ENCODE assay signal across 29 cellular contexts in genomic region chr6:129033173-129033572, GRCh38.
A peak's percentile ranks its signal among the peaks of the same experiment; 100 is the strongest.
DNase-seq lines count a peak whose midpoint lies in the region; ATAC-seq, FAIRE-seq and TF ChIP-seq lines count a peak whose summit lies in the region.
"Had no signal": no experiment of that assay in that cellular context is flagged by ENCODE, and none has a peak within 500 bp of the region (broad histone marks: within the 10 kb centered on the region; RNA-seq: fewer than 3 reads in every experiment).

No MANE protein-coding gene starts in this region.

- H3K27me3 ChIP-seq in gastrocnemius medialis (no peaks in the 10 kb centered on the region), vagina (no peaks in the 10 kb centered on the region)

- H3K4me3 ChIP-seq in gastrocnemius medialis = no peak overlapping the region
- H3K4me3 ChIP-seq in vagina = no peak overlapping the region
- H3K4me3 ChIP-seq: K562, PC-9 had no signal

- DNase-seq in Right ventricle myocardium inferior (ENCODE audit: missing footprints) = no peak
- DNase-seq in cardiac septum (ENCODE audit: low spot score) = no peak
- no peak for DNase-seq in left ventricle myocardium superior
- DNase-seq in gastrocnemius medialis = no peak
- DNase-seq in vagina (ENCODE audit: extremely low spot score in 2 of 2) = no peak
- no peak for DNase-seq in HCEC 1CT
- no peak for DNase-seq in H54 (ENCODE audit: insufficient read length, low spot score)
- DNase-seq: ACHN; Calu3; DMS79 treated with DMSO at 0.1 percent for 48 hours; GF-D8; H9; HFFc6; Kasumi-1; NCI-H1105; NCI-H1436 treated with DMSO at 0.1 percent for 48 hours; NCI-H1930; NCI-H2107; NCI-H524 treated with DMSO at 0.1 percent for 48 hours; NCI-H774; NK-92 treated with Interleukin-12 subunit alpha and Interleukin-12 subunit beta, amount 100 ng/mL, for 24 hours; PC-9; SHP77 had no signal

- H3K36me3 ChIP-seq in gastrocnemius medialis = no peaks in the 10 kb centered on the region
- no peaks in the 10 kb centered on the region for H3K36me3 ChIP-seq in vagina

- TF ChIP-seq CTCF in gastrocnemius medialis (IDR thresholded peaks at IDR 0.05 in 4 of 5, conservative IDR thresholded peaks at IDR 0.05 in 1 of 5) (no peak), vagina (IDR thresholded peaks at IDR 0.05) (no peak)

- intact Hi-C loops in Right ventricle myocardium inferior (cut with DNase I) (no loop called here), cardiac septum (cut with DNase I) (no loop called here), left ventricle myocardium superior (cut with micrococcal nuclease) (no loop called here), gastrocnemius medialis (cut with DNase I; ENCODE audit: low total_unique reads) (no loop called here), vagina (cut with DNase I) (no loop called here)

- TF ChIP-seq POLR2A in gastrocnemius medialis (IDR thresholded peaks at IDR 0.05) (no peak), vagina (IDR thresholded peaks at IDR 0.05) (no peak), H54 (IDR thresholded peaks at IDR 0.05; ENCODE audit: low read depth, low read length) (no peak)

- in situ Hi-C loops in gastrocnemius medialis (cut with MboI; ENCODE audit: low sequenced_read_pairs in 4 of 4) = no loop called here

- peak; percentile 55 for ATAC-seq in Right ventricle myocardium inferior
- peak; percentile 52 for ATAC-seq in left ventricle myocardium superior
- no peak for ATAC-seq in gastrocnemius medialis
- ATAC-seq in GM18867 (IDR thresholded peaks at IDR 0.05; ENCODE audit: unreplicated experiment) = no peak
- ATAC-seq: K562 had no signal

- peak overlapping the region; percentile 39 to 62 (median 49) for H3K27ac ChIP-seq in gastrocnemius medialis
- peak overlapping the region; percentile 42 for H3K27ac ChIP-seq in vagina
- H3K27ac ChIP-seq: 22Rv1, PC-9 had no signal

- H3K4me1 ChIP-seq in gastrocnemius medialis (no peaks in the 10 kb centered on the region), vagina (peaks cover 6% of the 10 kb centered on the region)

- FAIRE-seq in H54 (lab: Jason Lieb, UNC) = no peak
- FAIRE-seq: GM12891, GM19239, HTR-8/SVneo, K562 had no signal

- no peaks in the 10 kb centered on the region for H3K9me3 ChIP-seq in gastrocnemius medialis
- no peaks in the 10 kb centered on the region for H3K9me3 ChIP-seq in vagina

Comparison
In these comparisons a context has a peak if more than half of its experiments do, and no peak if none do; other contexts are left out.
1. ATAC-seq: peak in Right ventricle myocardium inferior (single experiment) and left ventricle myocardium superior (single experiment); none in gastrocnemius medialis (0 of 2) and GM18867 (single experiment).